8 cellular contexts compared by ENCODE assay signal in genomic region chrX:53287493-53288138, GRCh38. TPM values are rescaled to one million over a fixed set of nuclear protein-coding genes. Genes with fewer than 3 reads are reported as not detected.
DNase-seq lines count a peak whose midpoint lies in the region; ATAC-seq and TF ChIP-seq lines count a peak whose summit lies in the region.

No MANE protein-coding gene starts in this region.

- H3K4me3 ChIP-seq in ACC112 (ENCODE audit: low read depth, low read length) (peak overlapping the region; percentile 40), HCT116 (replicated peaks in 1 of 2; ENCODE audit: low read depth in 1 of 2, low read length in 2 of 2) (no peak overlapping the region), gastrocnemius medialis (peak overlapping the region in 2 of 4 donors; percentile 14 to 40)

- TF ChIP-seq RAD21 in HCT116 (IDR thresholded peaks at IDR 0.05; ENCODE audit: low read depth), result no peak

- in situ Hi-C loops in gastrocnemius medialis (cut with MboI; ENCODE audit: low sequenced_read_pairs in 4 of 4), result no loop called here

- H3K79me2 ChIP-seq in ACC112 (ENCODE audit: control insufficient read depth, insufficient read depth, low read length, unreplicated experiment) (no peaks in the 10 kb centered on the region), HCT116 (ENCODE audit: insufficient read depth, low read length) (no peaks in the 10 kb centered on the region)

- no peaks in the 10 kb centered on the region for H3K27me3 Mint-ChIP-seq in activated naive CD8-positive, alpha-beta T cell treated with anti-CD3 and anti-CD28 coated beads, Interleukin-2, amount 50 U/mL, for 24 hours

- TF ChIP-seq CTCF in HCT116 (IDR thresholded peaks at IDR 0.05 in 2 of 3, conservative IDR thresholded peaks at IDR 0.05 in 1 of 3; ENCODE audit: borderline replicate concordance in 1 of 3, insufficient read depth in 1 of 3, low read depth in 2 of 3, low read length in 2 of 3) (no peak), gastrocnemius medialis (IDR thresholded peaks at IDR 0.05 in 4 of 5, conservative IDR thresholded peaks at IDR 0.05 in 1 of 5) (no peak)

- DNase-seq in HCT116 (ENCODE audit: low read depth, low spot score) (peak; percentile 22), RPMI7951 (ENCODE audit: low read depth) (peak; percentile 96), left ventricle myocardium superior (peak; percentile 81), gastrocnemius medialis (peak; percentile 75 to 90), cerebellum (ENCODE audit: low spot score) (no peak)
- peak; percentile 22 for DNase-seq in activated naive CD8-positive, alpha-beta T cell treated with anti-CD3 and anti-CD28 coated beads, Interleukin-2, amount 50 U/mL, for 24 hours

- H3K27me3 ChIP-seq in ACC112 (ENCODE audit: insufficient read depth, low read length) (no peaks in the 10 kb centered on the region), HCT116 (ENCODE audit: insufficient read depth, low read length) (no peaks in the 10 kb centered on the region), gastrocnemius medialis (no peaks in the 10 kb centered on the region)

- no peaks in the 10 kb centered on the region for H3K36me3 Mint-ChIP-seq in activated naive CD8-positive, alpha-beta T cell treated with anti-CD3 and anti-CD28 coated beads, Interleukin-2, amount 50 U/mL, for 24 hours (ENCODE audit: low read depth)

- H3K4me1 ChIP-seq in ACC112 (ENCODE audit: control insufficient read depth, insufficient read depth, low read length, unreplicated experiment) (peaks cover 26% of the 10 kb centered on the region), HCT116 (ENCODE audit: control insufficient read depth in 1 of 2, insufficient read depth in 2 of 2, low read length in 2 of 2) (peaks cover 20 to 24% of the 10 kb centered on the region in 2 experiments), gastrocnemius medialis (peaks cover 48 to 61% of the 10 kb centered on the region in 2 donors)

- CTCF ChIA-PET in HCT116 (lab: Charles Lee), result interaction anchor here (2.0 kb wide), 1 partner anchor 26 kb away, joined by 11 read pairs; no protein-coding TSS in a partner anchor

- RAD21 ChIA-PET in HCT116 (lab: Charles Lee; ENCODE audit: low non-redundant PET in 1 of 2, low total read pairs in 2 of 2, uncharacterized antibody in 2 of 2, unreplicated experiment in 2 of 2), result no interaction called here

- peak overlapping the region; percentile 82 for H3K27ac Mint-ChIP-seq in activated naive CD8-positive, alpha-beta T cell treated with anti-CD3 and anti-CD28 coated beads, Interleukin-2, amount 50 U/mL, for 24 hours

- H3K9me2 ChIP-seq in HCT116 (ENCODE audit: insufficient read depth), result no peaks in the 10 kb centered on the region

- intact Hi-C loops in HCT116 (cut with micrococcal nuclease) (no loop called here), left ventricle myocardium superior (cut with micrococcal nuclease) (no loop called here), gastrocnemius medialis (cut with DNase I; ENCODE audit: low total_unique reads) (no loop called here)

- no peak overlapping the region for H2AFZ ChIP-seq in ACC112 (ENCODE audit: low read length, unreplicated experiment)
- H2AFZ ChIP-seq in HCT116 (ENCODE audit: low read depth, low read length, poor library complexity, severe bottlenecking), result no peak overlapping the region

- peak overlapping the region; percentile 64 for H3K4me3 Mint-ChIP-seq in activated naive CD8-positive, alpha-beta T cell treated with anti-CD3 and anti-CD28 coated beads, Interleukin-2, amount 50 U/mL, for 24 hours

- H3K36me3 ChIP-seq in ACC112 (ENCODE audit: insufficient read depth, low read length), result no peaks in the 10 kb centered on the region
- no peaks in the 10 kb centered on the region for H3K36me3 ChIP-seq in HCT116 (ENCODE audit: control insufficient read depth in 1 of 2, insufficient read depth in 2 of 2, low read length in 2 of 2)
- no peaks in the 10 kb centered on the region for H3K36me3 ChIP-seq in gastrocnemius medialis

- H3K4me1 Mint-ChIP-seq in activated naive CD8-positive, alpha-beta T cell treated with anti-CD3 and anti-CD28 coated beads, Interleukin-2, amount 50 U/mL, for 24 hours, result peaks cover 28% of the 10 kb centered on the region

- H4K20me1 ChIP-seq in HCT116 (ENCODE audit: insufficient read depth), result no peaks in the 10 kb centered on the region

- peak overlapping the region; percentile 65 for H3K4me2 ChIP-seq in HCT116 (ENCODE audit: low read length)

- BruUV-seq in HCT116 (replicated peaks; lab: Mats Ljungman, UMichigan), result no TSS peak

- H3K9ac ChIP-seq in HCT116 (ENCODE audit: low read length), result peak overlapping the region; percentile 11; the same call in 1 of the 2 replicates

- H3K9me3 ChIP-seq in HCT116 (ENCODE audit: control insufficient read depth in 1 of 2, insufficient read depth in 1 of 2, low read depth in 1 of 2, low read length in 2 of 2), result no peaks in the 10 kb centered on the region
- H3K9me3 ChIP-seq in gastrocnemius medialis, result no peaks in the 10 kb centered on the region

- TF ChIP-seq POLR2A in HCT116 (IDR thresholded peaks at IDR 0.05; ENCODE audit: borderline replicate concordance, extremely low read depth, insufficient read depth, insufficient read length), result no peak
- peak in 1 of 2 donors; percentile 27 for TF ChIP-seq POLR2A in gastrocnemius medialis (IDR thresholded peaks at IDR 0.05)

- no peaks in the 10 kb centered on the region for H3K9me3 Mint-ChIP-seq in activated naive CD8-positive, alpha-beta T cell treated with anti-CD3 and anti-CD28 coated beads, Interleukin-2, amount 50 U/mL, for 24 hours

- H3K27ac ChIP-seq in ACC112 (ENCODE audit: low read depth, low read length) (peak overlapping the region; percentile 56), HCT116 (ENCODE audit: low read depth, low read length) (peak overlapping the region; percentile 46), gastrocnemius medialis (peak overlapping the region; percentile 86 to 93 (median 88))

- POLR2A ChIA-PET in HCT116 (lab: Charles Lee), result interaction anchor here (1.4 kb wide), 1 partner anchor 135 kb away, joined by 3 read pairs; the partner anchor contains the start of genes RIBC1 and SMC1A

- ATAC-seq in HCT116 (peak; percentile 82), left ventricle myocardium superior (peak; percentile 88), gastrocnemius medialis (peak; percentile 60 to 66), GM21619 (IDR thresholded peaks at IDR 0.05; ENCODE audit: unreplicated experiment) (no peak)
- ATAC-seq in activated naive CD8-positive, alpha-beta T cell treated with anti-CD3 and anti-CD28 coated beads, Interleukin-2, amount 50 U/mL, for 24 hours, result peak; percentile 69

TF ChIP-seq in HCT116, 20 proteins besides CTCF, POLR2A, EP300 and RAD21:
- TF ChIP-seq EGR1 (IDR thresholded peaks at IDR 0.05; ENCODE audit: low read depth) (no peak), ELF1 (IDR thresholded peaks at IDR 0.05; ENCODE audit: borderline replicate concordance, low read depth) (no peak), SRF (IDR thresholded peaks at IDR 0.05; ENCODE audit: low read depth) (no peak), EZH2 (IDR thresholded peaks at IDR 0.05) (no peak), FOSL1 (IDR thresholded peaks at IDR 0.05; ENCODE audit: low read depth) (no peak), EZH2phosphoT487 (IDR thresholded peaks at IDR 0.05; ENCODE audit: borderline replicate concordance) (no peak), SP1 (IDR thresholded peaks at IDR 0.05; ENCODE audit: low read depth) (no peak), CEBPB (IDR thresholded peaks at IDR 0.05; ENCODE audit: low read depth) (no peak), ZNF274 (IDR thresholded peaks at IDR 0.05; ENCODE audit: low read depth, low read length) (no peak), TCF7L2 (IDR thresholded peaks at IDR 0.05; ENCODE audit: borderline replicate concordance, extremely low read depth, insufficient read depth, insufficient read length) (no peak), ZFX (IDR thresholded peaks at IDR 0.05) (no peak)
- TF ChIP-seq, protein P1, sequence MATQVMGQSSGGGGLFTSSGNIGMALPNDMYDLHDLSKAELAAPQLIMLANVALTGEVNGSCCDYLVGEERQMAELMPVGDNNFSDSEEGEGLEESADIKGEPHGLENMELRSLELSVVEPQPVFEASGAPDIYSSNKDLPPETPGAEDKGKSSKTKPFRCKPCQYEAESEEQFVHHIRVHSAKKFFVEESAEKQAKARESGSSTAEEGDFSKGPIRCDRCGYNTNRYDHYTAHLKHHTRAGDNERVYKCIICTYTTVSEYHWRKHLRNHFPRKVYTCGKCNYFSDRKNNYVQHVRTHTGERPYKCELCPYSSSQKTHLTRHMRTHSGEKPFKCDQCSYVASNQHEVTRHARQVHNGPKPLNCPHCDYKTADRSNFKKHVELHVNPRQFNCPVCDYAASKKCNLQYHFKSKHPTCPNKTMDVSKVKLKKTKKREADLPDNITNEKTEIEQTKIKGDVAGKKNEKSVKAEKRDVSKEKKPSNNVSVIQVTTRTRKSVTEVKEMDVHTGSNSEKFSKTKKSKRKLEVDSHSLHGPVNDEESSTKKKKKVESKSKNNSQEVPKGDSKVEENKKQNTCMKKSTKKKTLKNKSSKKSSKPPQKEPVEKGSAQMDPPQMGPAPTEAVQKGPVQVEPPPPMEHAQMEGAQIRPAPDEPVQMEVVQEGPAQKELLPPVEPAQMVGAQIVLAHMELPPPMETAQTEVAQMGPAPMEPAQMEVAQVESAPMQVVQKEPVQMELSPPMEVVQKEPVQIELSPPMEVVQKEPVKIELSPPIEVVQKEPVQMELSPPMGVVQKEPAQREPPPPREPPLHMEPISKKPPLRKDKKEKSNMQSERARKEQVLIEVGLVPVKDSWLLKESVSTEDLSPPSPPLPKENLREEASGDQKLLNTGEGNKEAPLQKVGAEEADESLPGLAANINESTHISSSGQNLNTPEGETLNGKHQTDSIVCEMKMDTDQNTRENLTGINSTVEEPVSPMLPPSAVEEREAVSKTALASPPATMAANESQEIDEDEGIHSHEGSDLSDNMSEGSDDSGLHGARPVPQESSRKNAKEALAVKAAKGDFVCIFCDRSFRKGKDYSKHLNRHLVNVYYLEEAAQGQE (IDR thresholded peaks at IDR 0.05; ENCODE audit: low read depth), result no peak
- TF ChIP-seq, protein P2, sequence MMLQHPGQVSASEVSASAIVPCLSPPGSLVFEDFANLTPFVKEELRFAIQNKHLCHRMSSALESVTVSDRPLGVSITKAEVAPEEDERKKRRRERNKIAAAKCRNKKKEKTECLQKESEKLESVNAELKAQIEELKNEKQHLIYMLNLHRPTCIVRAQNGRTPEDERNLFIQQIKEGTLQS (IDR thresholded peaks at IDR 0.05), result no peak

RNA-seq across cellular contexts. Expression of gene IQSEC2, which starts 6.2 kb away (rescaled TPM):
- 20.7 TPM for total RNA-seq in HCT116 (2021; ENCODE audit: unreplicated experiment)
- 17.0 and 20.0 TPM in 2 replicates for polyA plus RNA-seq in HCT116 (2012)
- 28.4 and 42.4 TPM in 2 replicates for total RNA-seq in RPMI7951 (2014; rRNA removed; shearing (Covaris generic))
- total RNA-seq in left ventricle myocardium superior, result 12.0 TPM
- 100 to 1,000 TPM in 1 of 4 donors, 10 to 100 TPM in 3; 59.2 to 127 (median 73.9) TPM for total RNA-seq in gastrocnemius medialis
- total RNA-seq in cerebellum, result 10.9 TPM
